ENCODE assay signal across 17 cellular contexts in genomic region chr22:27195104-27195503, GRCh38.
DNase-seq lines count a peak whose midpoint lies in the region; ATAC-seq and TF ChIP-seq lines count a peak whose summit lies in the region.
"Had no signal": no experiment of that assay in that cellular context is flagged by ENCODE, and none has a peak within 500 bp of the region (broad histone marks: within the 10 kb centered on the region; RNA-seq: fewer than 3 reads in every experiment).

No MANE protein-coding gene starts in this region.

- peak; percentile 44 to 67 for DNase-seq in NCI-H2081 (lab: John Stamatoyannopoulos, UW)
- DNase-seq in NCI-H2081 treated with DMSO at 0.1 percent for 48 hours (lab: John Stamatoyannopoulos, UW) = no peak
- DNase-seq in coronary artery (ENCODE audit: low spot score) = peak; percentile 65
- peak; percentile 51 for DNase-seq in mucosa of gallbladder (ENCODE audit: low spot score)
- DNase-seq in ureter (ENCODE audit: low spot score) = peak; percentile 53
- no peak for DNase-seq in NCI-H1417 treated with DMSO at 0.1 percent for 48 hours (lab: John Stamatoyannopoulos, UW)
- no peak for DNase-seq in HPDE6-E6E7 (ENCODE audit: extremely low spot score)
- DNase-seq: activated CD8-positive, alpha-beta memory T cell treated with anti-CD3 and anti-CD28 coated beads, Interleukin-2, amount 50 U/mL, for 4 hours; CD4-positive, alpha-beta T cell; kidney glomerular epithelial cell; naive B cell; NCI-H2227 treated with DMSO at 0.1 percent for 48 hours had no signal

- H3K27ac ChIP-seq in coronary artery = peak overlapping the region in 1 of 2 donors; percentile 78
- H3K27ac ChIP-seq: cardiac muscle cell, upper lobe of left lung had no signal

- no peak for TF ChIP-seq CTCF in coronary artery (IDR thresholded peaks at IDR 0.05)

- ATAC-seq in GM18502 (IDR thresholded peaks at IDR 0.05; ENCODE audit: poor library complexity, unreplicated experiment) = no peak
- ATAC-seq: activated CD4-positive, CD25-positive, alpha-beta regulatory T cell treated with anti-CD3 and anti-CD28 coated beads, Interleukin-2, amount 50 U/mL, for 24 hours; Panc1 had no signal

- no peak overlapping the region for H3K4me3 ChIP-seq in coronary artery
- H3K4me3 ChIP-seq: cardiac muscle cell, upper lobe of left lung had no signal

Comparison
In these comparisons a context has a peak if more than half of its experiments do, and no peak if none do; other contexts are left out.
1. DNase-seq: peak in NCI-H2081 (2 of 2), coronary artery (single experiment), mucosa of gallbladder (single experiment) and ureter (single experiment); none in NCI-H2081 treated with DMSO at 0.1 percent for 48 hours (single experiment), NCI-H1417 treated with DMSO at 0.1 percent for 48 hours (single experiment) and HPDE6-E6E7 (single experiment).